ENCODE assay signal across 17 cellular contexts in genomic region chr14:89707086-89707485, GRCh38.
"Had no signal": no experiment of that assay in that cellular context is flagged by ENCODE, and none has a peak within 500 bp of the region (broad histone marks: within the 10 kb centered on the region; RNA-seq: fewer than 3 reads in every experiment).

No MANE protein-coding gene starts in this region.

- H3K27me3 Mint-ChIP-seq: activated naive CD4-positive, alpha-beta T cell treated with anti-CD3 and anti-CD28 coated beads, Interleukin-2, amount 10 ng/mL, durations not matched to agents 7 days and 5 days; natural killer cell treated with Interleukin-12 subunit alpha and Interleukin-12 subunit beta and Interleukin-15 and Interleukin-18, amount 100 ng/mL, for 72 hours had no signal

- DNase-seq: activated CD8-positive, alpha-beta memory T cell treated with anti-CD3 and anti-CD28 coated beads for 24 hours; activated CD8-positive, alpha-beta memory T cell treated with anti-CD3 and anti-CD28 coated beads, Interleukin-2, amount 50 U/mL, for 48 hours; activated naive CD4-positive, alpha-beta T cell treated with anti-CD3 and anti-CD28 coated beads, Interleukin-2, amount 10 ng/mL, durations not matched to agents 7 days and 5 days; effector CD4-positive, alpha-beta T cell; heart left ventricle; left lung; pancreas; stimulated activated CD4-positive, alpha-beta T cell treated with anti-CD3 and anti-CD28 coated beads, Interleukin-4, amount 100 ng/mL, for 1 hour; tibial artery had no signal

- H3K27ac Mint-ChIP-seq: activated naive CD4-positive, alpha-beta T cell treated with anti-CD3 and anti-CD28 coated beads, Interleukin-2, amount 10 ng/mL, durations not matched to agents 7 days and 5 days; activated T-helper 2 cell treated with anti-CD3 and anti-CD28 coated beads, Interferon-gamma antibody, Interleukin-2, Interleukin-4, amounts not matched to agents 10 μg/mL and 5 μg/mL and 100 μg/mL, durations not matched to agents 14 hours and 24 hours and 36 hours; mesothelial cell of epicardium; T-helper 1 cell treated with Interleukin-12 subunit alpha and Interleukin-12 subunit beta and Interleukin-4 antibody, amounts not matched to agents 30 μg/mL and 1 μg/mL, for 36 hours had no signal

- H3K4me3 Mint-ChIP-seq: activated naive CD4-positive, alpha-beta T cell treated with anti-CD3 and anti-CD28 coated beads, Interleukin-2, amount 10 ng/mL, durations not matched to agents 7 days and 5 days; mesothelial cell of epicardium; natural killer cell treated with Interleukin-12 subunit alpha and Interleukin-12 subunit beta and Interleukin-15 and Interleukin-18, amount 100 ng/mL, for 72 hours; stimulated activated effector memory CD8-positive, alpha-beta T cell treated with anti-CD3 and anti-CD28 coated beads, Interleukin-12 subunit alpha, Interleukin-12 subunit beta, amount 100 ng/mL, for 72 hours; T-helper 1 cell treated with Interleukin-12 subunit alpha and Interleukin-12 subunit beta and Interleukin-4 antibody, amounts not matched to agents 30 μg/mL and 1 μg/mL, for 36 hours had no signal

- ATAC-seq: esophagus mucosa; gastroesophageal sphincter; heart left ventricle; left lung; natural killer cell treated with Interleukin-12 subunit alpha and Interleukin-12 subunit beta and Interleukin-15 and Interleukin-18, amount 100 ng/mL, for 72 hours; sciatic nerve; stimulated activated effector memory CD8-positive, alpha-beta T cell treated with anti-CD3 and anti-CD28 coated beads, Interleukin-12 subunit alpha, Interleukin-12 subunit beta, amount 100 ng/mL, for 72 hours had no signal

- H3K36me3 Mint-ChIP-seq: mesothelial cell of epicardium; stimulated activated effector memory CD8-positive, alpha-beta T cell treated with anti-CD3 and anti-CD28 coated beads, Interleukin-12 subunit alpha, Interleukin-12 subunit beta, amount 100 ng/mL, for 72 hours had no signal
